8 cellular contexts compared by ENCODE assay signal in the genomic region with DNA sequence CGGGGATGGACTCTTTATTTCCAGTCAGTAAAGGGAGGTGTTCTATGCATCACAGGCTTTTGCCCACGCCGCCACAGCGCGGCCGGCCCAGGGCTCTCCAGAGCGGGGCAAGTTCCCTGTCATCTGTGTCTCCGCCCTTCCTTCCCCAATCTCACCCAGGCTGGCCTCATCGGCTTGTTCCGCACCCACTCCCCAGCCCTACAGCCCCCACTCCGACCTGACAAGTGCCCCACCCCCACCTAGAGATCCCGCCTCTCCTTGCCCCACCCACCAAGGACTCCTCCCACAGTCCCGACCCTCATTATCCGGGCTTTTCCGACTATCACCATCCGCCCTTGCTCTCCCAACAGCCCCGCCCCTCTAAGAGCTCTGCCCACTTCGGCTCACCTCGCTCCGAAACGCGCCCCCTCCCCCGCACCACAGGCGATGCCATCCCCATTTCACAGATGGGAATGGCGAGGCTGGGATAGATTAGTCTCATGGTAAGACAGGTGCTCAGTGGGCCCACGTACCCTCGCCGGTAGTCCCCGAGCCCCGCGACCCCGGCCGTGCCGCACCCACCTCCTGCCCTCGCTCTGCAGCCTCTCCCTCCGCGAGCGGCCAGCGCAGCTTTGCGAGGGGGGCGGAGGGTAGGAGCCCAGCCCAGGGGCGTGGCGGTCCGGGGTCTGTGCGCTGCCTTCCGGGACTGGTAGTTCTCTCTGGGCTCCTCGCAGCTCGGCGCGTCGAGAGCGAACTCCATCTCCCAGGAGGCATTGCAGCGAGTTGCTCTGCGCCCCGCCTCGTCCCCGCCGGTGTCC. TPM values are rescaled to one million over a fixed set of nuclear protein-coding genes. Genes with fewer than 3 reads are reported as not detected.
A peak's percentile ranks its signal among the peaks of the same experiment; 100 is the strongest.
DNase-seq lines count a peak whose midpoint lies in the region; ATAC-seq lines count a peak whose summit lies in the region.

A gene with protein sequence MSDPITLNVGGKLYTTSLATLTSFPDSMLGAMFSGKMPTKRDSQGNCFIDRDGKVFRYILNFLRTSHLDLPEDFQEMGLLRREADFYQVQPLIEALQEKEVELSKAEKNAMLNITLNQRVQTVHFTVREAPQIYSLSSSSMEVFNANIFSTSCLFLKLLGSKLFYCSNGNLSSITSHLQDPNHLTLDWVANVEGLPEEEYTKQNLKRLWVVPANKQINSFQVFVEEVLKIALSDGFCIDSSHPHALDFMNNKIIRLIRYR (minus strand): TSS at position 615 of the 797 bp plus-strand sequence. CDS start 14,072 bp downstream, outside the sequence.

- H3K36me3 Mint-ChIP-seq in naive B cell = no peaks in the 10 kb centered on the region
- H3K36me3 Mint-ChIP-seq in stimulated activated effector memory CD8-positive, alpha-beta T cell treated with anti-CD3 and anti-CD28 coated beads, Interleukin-12 subunit alpha, Interleukin-12 subunit beta, amount 100 ng/mL, for 72 hours = peaks cover 9% of the 10 kb centered on the region

- no peaks in the 10 kb centered on the region for H3K9me3 Mint-ChIP-seq in naive B cell
- H3K9me3 Mint-ChIP-seq in stimulated activated effector memory CD8-positive, alpha-beta T cell treated with anti-CD3 and anti-CD28 coated beads, Interleukin-12 subunit alpha, Interleukin-12 subunit beta, amount 100 ng/mL, for 72 hours = no peaks in the 10 kb centered on the region

- DNase-seq in EH (ENCODE audit: low read depth) = peak; percentile 98
- peak; percentile 69 for DNase-seq in GOT3 (lab: John Stamatoyannopoulos, UW)
- DNase-seq in LHCN-M2 (ENCODE audit: low read depth) = peak; percentile 96
- DNase-seq in RPMI7951 (ENCODE audit: low read depth) = peak; percentile 97
- peak; percentile 80 to 86 for DNase-seq in activated T-helper 1 cell treated with anti-CD3 and anti-CD28 coated beads, Interleukin-2, amount 50 U/mL, for 16 hours (ENCODE audit: low read depth in 1 of 2, low spot score in 1 of 2)
- peak; percentile 97 for DNase-seq in fibroblast of gingiva (ENCODE audit: low read depth)
- peak; percentile 88 for DNase-seq in naive B cell
- peak; percentile 87 to 97 for DNase-seq in stimulated activated effector memory CD8-positive, alpha-beta T cell treated with anti-CD3 and anti-CD28 coated beads, Interleukin-12 subunit alpha, Interleukin-12 subunit beta, amount 100 ng/mL, for 72 hours (ENCODE audit: low spot score in 2 of 2)

- peak within 1 kb of the TSS; percentile 96 to 100 (median 98) for H3K4me3 Mint-ChIP-seq in naive B cell
- peak within 1 kb of the TSS; percentile 96 for H3K4me3 Mint-ChIP-seq in stimulated activated effector memory CD8-positive, alpha-beta T cell treated with anti-CD3 and anti-CD28 coated beads, Interleukin-12 subunit alpha, Interleukin-12 subunit beta, amount 100 ng/mL, for 72 hours

- peak within 1 kb of the TSS; percentile 79 to 98 (median 97) for H3K27ac Mint-ChIP-seq in naive B cell
- peak within 1 kb of the TSS; percentile 94 for H3K27ac Mint-ChIP-seq in stimulated activated effector memory CD8-positive, alpha-beta T cell treated with anti-CD3 and anti-CD28 coated beads, Interleukin-12 subunit alpha, Interleukin-12 subunit beta, amount 100 ng/mL, for 72 hours

- peak; percentile 88 to 93 for ATAC-seq in naive B cell (ENCODE audit: low read depth in 2 of 2)
- peak; percentile 93 for ATAC-seq in stimulated activated effector memory CD8-positive, alpha-beta T cell treated with anti-CD3 and anti-CD28 coated beads, Interleukin-12 subunit alpha, Interleukin-12 subunit beta, amount 100 ng/mL, for 72 hours

- H3K4me1 Mint-ChIP-seq in naive B cell = peaks cover 32 to 55% (median 49%) of the 10 kb centered on the region in 3 donors
- H3K4me1 Mint-ChIP-seq in stimulated activated effector memory CD8-positive, alpha-beta T cell treated with anti-CD3 and anti-CD28 coated beads, Interleukin-12 subunit alpha, Interleukin-12 subunit beta, amount 100 ng/mL, for 72 hours = peaks cover 55% of the 10 kb centered on the region

- H3K27me3 Mint-ChIP-seq in naive B cell = no peaks in the 10 kb centered on the region

RNA-seq across cellular contexts. Expression of the gene that starts here (rescaled TPM):
- total RNA-seq in LHCN-M2 (2014; rRNA removed) = 7.2 and 7.6 TPM in 2 replicates
- 8.0 TPM for polyA plus RNA-seq in LHCN-M2 (2012)
- 6.8 and 10.9 TPM in 2 replicates for total RNA-seq in RPMI7951 (2014; rRNA removed; shearing (Covaris generic))
- polyA plus RNA-seq in naive B cell (ENCODE audit: low read depth in 6 of 6) = 1 to 10 TPM in 5 of 6 donors, not detected in 1; 1.2 to 3.4 (median 1.8) TPM

Comparison
In these comparisons a context has a peak if more than half of its experiments do, and no peak if none do; other contexts are left out.
1. Peak in every context shown above with its lines: DNase-seq and ATAC-seq.